In genomic region chr6:17472653-17473183, GRCh38 we compare ENCODE assay signal across 11 cellular contexts.
DNase-seq lines count a peak whose midpoint lies in the region; ATAC-seq and TF ChIP-seq lines count a peak whose summit lies in the region.
"Had no signal": no experiment of that assay in that cellular context is flagged by ENCODE, and none has a peak within 500 bp of the region (broad histone marks: within the 10 kb centered on the region; RNA-seq: fewer than 3 reads in every experiment).

No MANE protein-coding gene starts in this region.

- H3K4me1 Mint-ChIP-seq in progenitor cell of endocrine pancreas (ENCODE audit: low read depth), result peaks cover 19% of the 10 kb centered on the region
- H3K4me1 Mint-ChIP-seq: activated naive CD8-positive, alpha-beta T cell treated with anti-CD3 and anti-CD28 coated beads, Interleukin-2, amount 50 U/mL, for 24 hours; T-cell had no signal

- H3K27ac Mint-ChIP-seq in progenitor cell of endocrine pancreas, result peak overlapping the region; percentile 83
- H3K27ac Mint-ChIP-seq: activated naive CD8-positive, alpha-beta T cell treated with anti-CD3 and anti-CD28 coated beads, Interleukin-2, amount 50 U/mL, for 24 hours; CD8-positive, alpha-beta T cell; T-cell had no signal

- peaks cover 5% of the 10 kb centered on the region for H3K36me3 Mint-ChIP-seq in progenitor cell of endocrine pancreas (ENCODE audit: insufficient read depth)
- H3K36me3 Mint-ChIP-seq: CD8-positive, alpha-beta T cell; T-cell had no signal

- no peaks in the 10 kb centered on the region for H3K27me3 Mint-ChIP-seq in progenitor cell of endocrine pancreas

- no peak for TF ChIP-seq CTCF in progenitor cell of endocrine pancreas (IDR thresholded peaks at IDR 0.05; ENCODE audit: unreplicated experiment)

- no peaks in the 10 kb centered on the region for H3K9me3 Mint-ChIP-seq in progenitor cell of endocrine pancreas (ENCODE audit: low read depth)
- H3K9me3 Mint-ChIP-seq: activated naive CD8-positive, alpha-beta T cell treated with anti-CD3 and anti-CD28 coated beads, Interleukin-2, amount 50 U/mL, for 24 hours; CD8-positive, alpha-beta T cell; T-cell had no signal

- ATAC-seq in GM21381 (IDR thresholded peaks at IDR 0.05; ENCODE audit: unreplicated experiment), result no peak
- ATAC-seq in GM21825 (IDR thresholded peaks at IDR 0.05; ENCODE audit: unreplicated experiment), result no peak
- ATAC-seq in HG02763 (IDR thresholded peaks at IDR 0.05; ENCODE audit: unreplicated experiment), result no peak
- ATAC-seq: activated naive CD8-positive, alpha-beta T cell treated with anti-CD3 and anti-CD28 coated beads, Interleukin-2, amount 50 U/mL, for 24 hours; CD8-positive, alpha-beta T cell; T-cell had no signal

- H3K4me3 Mint-ChIP-seq in progenitor cell of endocrine pancreas (ENCODE audit: low read depth), result no peak overlapping the region
- H3K4me3 Mint-ChIP-seq: activated naive CD8-positive, alpha-beta T cell treated with anti-CD3 and anti-CD28 coated beads, Interleukin-2, amount 50 U/mL, for 24 hours; CD8-positive, alpha-beta T cell; T-cell had no signal

- DNase-seq in EH (ENCODE audit: low read depth), result peak; percentile 64
- DNase-seq in NCI-H82 (lab: John Stamatoyannopoulos, UW), result peak; percentile 96
- DNase-seq in glomerular visceral epithelial cell (ENCODE audit: extremely low spot score), result peak; percentile 70
- DNase-seq in progenitor cell of endocrine pancreas (ENCODE audit: low spot score, unreplicated experiment), result no peak
- DNase-seq in AG08396 (ENCODE audit: low spot score), result no peak
- DNase-seq: activated naive CD8-positive, alpha-beta T cell treated with anti-CD3 and anti-CD28 coated beads, Interleukin-2, amount 50 U/mL, for 24 hours; CD8-positive, alpha-beta T cell; T-cell had no signal

Comparison
In these comparisons a context has a peak if more than half of its experiments do, and no peak if none do; other contexts are left out.
1. DNase-seq: peak in EH (single experiment), NCI-H82 (single experiment) and glomerular visceral epithelial cell (single experiment); none in progenitor cell of endocrine pancreas (single experiment) and AG08396 (single experiment).